In genomic region chr3:54865316-54865715, GRCh38 we compare ENCODE assay signal across 20 cellular contexts.
DNase-seq lines count a peak whose midpoint lies in the region; ATAC-seq, FAIRE-seq and TF ChIP-seq lines count a peak whose summit lies in the region.
"Had no signal": no experiment of that assay in that cellular context is flagged by ENCODE, and none has a peak within 500 bp of the region (broad histone marks: within the 10 kb centered on the region; RNA-seq: fewer than 3 reads in every experiment).

No MANE protein-coding gene starts in this region.

- no peak for FAIRE-seq in HepG2 (lab: Jason Lieb, UNC)
- no peak for FAIRE-seq in RCC 7860 (lab: Jason Lieb, UNC)
- FAIRE-seq: G401.6, GM12892, GM18507 had no signal

- H3K4me3 ChIP-seq in BLaER1 (peak overlapping the region; percentile 13; the same call in 1 of the 2 replicates), IMR-90 (ENCODE audit: insufficient read depth, low read depth, low read length) (no peak overlapping the region), adrenal gland (no peak overlapping the region), parathyroid adenoma (ENCODE audit: low read depth, low read length) (no peak overlapping the region), PC-3 (ENCODE audit: low read length) (no peak overlapping the region), HepG2 (replicated peaks in 1 of 3; ENCODE audit: insufficient read depth in 1 of 3, low read depth in 2 of 3, low read length in 3 of 3) (no peak overlapping the region)
- H3K4me3 ChIP-seq: GM23248, HAP-1 had no signal

- BruUV-seq in IMR-90 (replicated peaks; lab: Mats Ljungman, UMichigan) (no TSS peak), PC-3 (replicated peaks; lab: Mats Ljungman, UMichigan) (no TSS peak), HepG2 (replicated peaks; lab: Mats Ljungman, UMichigan) (no TSS peak)

- TF ChIP-seq RAD21 in IMR-90 (IDR thresholded peaks at IDR 0.05; ENCODE audit: low read length) (no peak), HepG2 (CRISPR knock-in tag; IDR thresholded peaks at IDR 0.05) (no peak)

- ATAC-seq in IMR-90 (ENCODE audit: low read depth): no peak
- no peak for ATAC-seq in PC-3
- ATAC-seq in HepG2: no peak

- H3K36me3 ChIP-seq in BLaER1 (no peaks in the 10 kb centered on the region), IMR-90 (ENCODE audit: control insufficient read depth, insufficient read depth, low read length) (no peaks in the 10 kb centered on the region), adrenal gland (replicated peaks in 1 of 2) (no peaks in the 10 kb centered on the region), parathyroid adenoma (ENCODE audit: control insufficient read depth, insufficient read depth, low read length) (no peaks in the 10 kb centered on the region), PC-3 (ENCODE audit: low read depth, low read length) (no peaks in the 10 kb centered on the region), HepG2 (replicated peaks in 1 of 2; ENCODE audit: control insufficient read depth in 1 of 2, insufficient read depth in 2 of 2, low read length in 2 of 2) (no peaks in the 10 kb centered on the region)
- H3K36me3 ChIP-seq: HAP-1 had no signal

- H4K8ac ChIP-seq in IMR-90 (ENCODE audit: low read depth in 2 of 2, low read length in 2 of 2): no peak overlapping the region

- H2BK5ac ChIP-seq in IMR-90 (ENCODE audit: low read depth, low read length, poor library complexity, severe bottlenecking): no peak overlapping the region

- no peak overlapping the region for H3K4ac ChIP-seq in IMR-90 (ENCODE audit: low read depth, low read length)

- no peak overlapping the region for H3K56ac ChIP-seq in IMR-90 (ENCODE audit: extremely low read depth, insufficient read depth, low read length)

- no peaks in the 10 kb centered on the region for H3K27me3 ChIP-seq in BLaER1
- no peaks in the 10 kb centered on the region for H3K27me3 ChIP-seq in IMR-90 (ENCODE audit: control insufficient read depth, insufficient read depth, low read length)
- no peaks in the 10 kb centered on the region for H3K27me3 ChIP-seq in adrenal gland
- H3K27me3 ChIP-seq in parathyroid adenoma (ENCODE audit: control insufficient read depth, insufficient read depth, low read length): no peaks in the 10 kb centered on the region
- no peaks in the 10 kb centered on the region for H3K27me3 ChIP-seq in PC-3 (ENCODE audit: low read length)
- H3K27me3 ChIP-seq in HepG2 (ENCODE audit: control insufficient read depth in 1 of 2, insufficient read depth in 2 of 2, low read length in 2 of 2): peaks cover 1 to 8% of the 10 kb centered on the region in 2 experiments; a peak in 2 of 5 replicates

- peaks cover 54% of the 10 kb centered on the region for H3K4me1 ChIP-seq in BLaER1
- no peaks in the 10 kb centered on the region for H3K4me1 ChIP-seq in IMR-90 (ENCODE audit: control insufficient read depth, insufficient read depth, low read length)
- H3K4me1 ChIP-seq in adrenal gland (replicated peaks in 1 of 2): peaks cover 18 to 29% of the 10 kb centered on the region in 2 donors
- peaks cover 52% of the 10 kb centered on the region for H3K4me1 ChIP-seq in parathyroid adenoma
- no peaks in the 10 kb centered on the region for H3K4me1 ChIP-seq in PC-3 (ENCODE audit: insufficient read depth, low read length)
- H3K4me1 ChIP-seq in HepG2 (ENCODE audit: insufficient read depth, low read length): no peaks in the 10 kb centered on the region
- H3K4me1 ChIP-seq: HAP-1 had no signal

- H3K4me2 ChIP-seq in BLaER1 (peak overlapping the region; percentile 84), IMR-90 (ENCODE audit: low read depth, low read length) (no peak overlapping the region), parathyroid adenoma (ENCODE audit: low read length) (no peak overlapping the region), PC-3 (ENCODE audit: low read length) (no peak overlapping the region), HepG2 (ENCODE audit: low read depth, low read length) (no peak overlapping the region)

- H3K9me3 ChIP-seq in BLaER1: no peaks in the 10 kb centered on the region
- H3K9me3 ChIP-seq in IMR-90 (ENCODE audit: control insufficient read depth, insufficient read depth, low read length): no peaks in the 10 kb centered on the region
- no peaks in the 10 kb centered on the region for H3K9me3 ChIP-seq in adrenal gland (replicated peaks in 1 of 3)
- no peaks in the 10 kb centered on the region for H3K9me3 ChIP-seq in parathyroid adenoma (ENCODE audit: control insufficient read depth, low read length)
- H3K9me3 ChIP-seq in PC-3 (ENCODE audit: low read length): no peaks in the 10 kb centered on the region
- no peaks in the 10 kb centered on the region for H3K9me3 ChIP-seq in HepG2 (ENCODE audit: low read length)
- H3K9me3 ChIP-seq: HAP-1 had no signal

- POLR2A ChIA-PET in IMR-90 (lab: Charles Lee; ENCODE audit: unreplicated experiment) (no interaction called here), PC-3 (lab: Charles Lee; ENCODE audit: unreplicated experiment) (no interaction called here), HepG2 (lab: Yijun Ruan, JAX) (no interaction called here)

- H2AFZ ChIP-seq in IMR-90 (replicated peaks; ENCODE audit: low read length, poor library complexity) (no peak overlapping the region), parathyroid adenoma (peak overlapping the region; percentile 13), PC-3 (ENCODE audit: low read length) (no peak overlapping the region), HepG2 (ENCODE audit: low read length) (no peak overlapping the region)
- H2AFZ ChIP-seq: GM23248 had no signal

- TF ChIP-seq EP300 in HepG2 (IDR thresholded peaks at IDR 0.05; ENCODE audit: low read depth in 2 of 2, low read length in 2 of 2) (no peak), HepG2 (CRISPR knock-in tag; IDR thresholded peaks at IDR 0.05; ENCODE audit: borderline replicate concordance) (no peak)

- H2BK120ac ChIP-seq in IMR-90 (ENCODE audit: low read depth, low read length): no peak overlapping the region

- no peaks in the 10 kb centered on the region for H3K79me1 ChIP-seq in IMR-90 (ENCODE audit: low read depth in 1 of 2, low read length in 2 of 2)

- H4K91ac ChIP-seq in IMR-90 (ENCODE audit: insufficient read depth, low read depth, low read length): no peak overlapping the region; the same call in 1 of the 2 replicates

- no peak overlapping the region for H4K5ac ChIP-seq in IMR-90 (ENCODE audit: low read depth, low read length)

- DNase-seq in IMR-90 (no peak), adrenal gland (peak in 6 of 7 donors; percentile 48 to 71 (median 68)), PC-3 (no peak), HepG2 (ENCODE audit: low spot score) (no peak), RCC 7860 (ENCODE audit: low spot score) (no peak)
- DNase-seq: 8988T; C1 segment of cervical spinal cord; CD4-positive, CD25-positive, alpha-beta regulatory T cell; CD8-positive, alpha-beta memory T cell; COR-L47; DMS 273 treated with DMSO at 0.1 percent for 48 hours; DMS53; DND-41; GM23248 had no signal

- peaks cover 10% of the 10 kb centered on the region; the same call in 1 of the 2 replicates for H3K9me1 ChIP-seq in IMR-90 (ENCODE audit: insufficient read depth, low read length)

- no peak overlapping the region for H2AK5ac ChIP-seq in IMR-90 (ENCODE audit: low read depth, low read length)

- H2BK20ac ChIP-seq in IMR-90 (ENCODE audit: low read depth, low read length): no peak overlapping the region

- H3K79me2 ChIP-seq in parathyroid adenoma (no peaks in the 10 kb centered on the region), PC-3 (ENCODE audit: low read length) (no peaks in the 10 kb centered on the region), HepG2 (ENCODE audit: insufficient read depth, low read length) (no peaks in the 10 kb centered on the region)

- TF ChIP-seq POLR2A in IMR-90 (IDR thresholded peaks at IDR 0.05; ENCODE audit: low read depth, low read length): no peak
- no peak for TF ChIP-seq POLR2A in adrenal gland (IDR thresholded peaks at IDR 0.05)
- TF ChIP-seq POLR2A in HepG2 (IDR thresholded peaks at IDR 0.05; ENCODE audit: insufficient read depth in 1 of 2, low read depth in 2 of 2, low read length in 2 of 2): no peak

- H3K14ac ChIP-seq in IMR-90 (replicated peaks; ENCODE audit: low read depth, low read length): no peak overlapping the region

- no peak overlapping the region for H3K18ac ChIP-seq in IMR-90 (ENCODE audit: low read depth, low read length)

- H3F3A ChIP-seq in PC-3 (ENCODE audit: low read length, unreplicated experiment): no peaks in the 10 kb centered on the region

- H3K27ac ChIP-seq in BLaER1 (peak overlapping the region; percentile 76), IMR-90 (ENCODE audit: insufficient read depth, low read length) (no peak overlapping the region), adrenal gland (peak overlapping the region in 1 of 5 donors; percentile 27), parathyroid adenoma (peak overlapping the region; percentile 91), PC-3 (ENCODE audit: low read length) (no peak overlapping the region), HepG2 (ENCODE audit: extremely low read length, insufficient read depth, low read length) (no peak overlapping the region)
- H3K27ac ChIP-seq: GM23248 had no signal

- intact Hi-C loops in IMR-90 (cut with micrococcal nuclease): no loop called here
- intact Hi-C loops in adrenal gland (cut with DNase I): loop anchor here in 1 of 2 donors (10.0 kb wide), 1 partner anchor 329 kb away; no protein-coding TSS in a partner anchor
- intact Hi-C loops in PC-3 (cut with micrococcal nuclease): no loop called here
- intact Hi-C loops in HepG2 (cut with micrococcal nuclease; ENCODE audit: unreplicated experiment): no loop called here

- H4K20me1 ChIP-seq in BLaER1 (no peaks in the 10 kb centered on the region), IMR-90 (ENCODE audit: insufficient read depth, low read length) (no peaks in the 10 kb centered on the region), PC-3 (ENCODE audit: low read length) (no peaks in the 10 kb centered on the region), HepG2 (ENCODE audit: insufficient read depth, low read length) (no peaks in the 10 kb centered on the region)

- H3K23ac ChIP-seq in IMR-90 (ENCODE audit: low read depth, low read length): no peak overlapping the region

- no peak overlapping the region for H2AK9ac ChIP-seq in IMR-90 (replicated peaks; ENCODE audit: low read depth, low read length, poor library complexity)

- 80% methylated on average over 1 of the region's 4 CpGs; no CpG with 5 or more reads in 1 of the 2 experiments for WGBS in IMR-90 (ENCODE audit: extremely low coverage in 2 of 2, insufficient read length in 1 of 2), 2 experiments
- 43 to 49% (median 45%) methylated on average over 3 to 4 of the region's 4 CpGs for WGBS in adrenal gland, 4 donors
- WGBS in HepG2 (ENCODE audit: low lambda C conversion rate): 0% methylated on average over 3 of the region's 4 CpGs

- TF ChIP-seq CTCF in IMR-90 (conservative IDR thresholded peaks at IDR 0.05; ENCODE audit: low read depth, low read length) (no peak), adrenal gland (IDR thresholded peaks at IDR 0.05) (no peak), parathyroid adenoma (IDR thresholded peaks at IDR 0.05) (no peak), PC-3 (conservative IDR thresholded peaks at IDR 0.05; ENCODE audit: low read depth, low read length) (no peak), HepG2 (CRISPR knock-in tag; IDR thresholded peaks at IDR 0.05) (no peak)

- H3K9me2 ChIP-seq in PC-3 (replicated peaks; ENCODE audit: low read length): no peaks in the 10 kb centered on the region

- dilution Hi-C loops in IMR-90 (cut with HindIII; ENCODE audit: low sequenced_read_pairs, unreplicated experiment): no loop called here

- no peak overlapping the region for H3K9ac ChIP-seq in BLaER1
- no peak overlapping the region for H3K9ac ChIP-seq in IMR-90 (ENCODE audit: low read depth, low read length)
- H3K9ac ChIP-seq in parathyroid adenoma: no peak overlapping the region
- no peak overlapping the region for H3K9ac ChIP-seq in PC-3 (ENCODE audit: low read length)
- no peak overlapping the region for H3K9ac ChIP-seq in HepG2 (ENCODE audit: insufficient read depth, low read depth, low read length)
- H3K9ac ChIP-seq: GM23248 had no signal

- H2BK15ac ChIP-seq in IMR-90 (ENCODE audit: low read depth, low read length): peak overlapping the region; percentile 8; the same call in 2 of the 3 replicates

- CTCF ChIA-PET in IMR-90 (lab: Yijun Ruan, JAX): no interaction called here
- CTCF ChIA-PET in PC-3 (lab: Charles Lee): no interaction called here
- CTCF ChIA-PET in HepG2 (lab: Yijun Ruan, JAX; ENCODE audit: low intra/inter-chr PET ratio, low total read pairs): no interaction called here

- in situ Hi-C loops in IMR-90 (cut with MboI; ENCODE audit: low sequenced_read_pairs) (loop anchor here (5.0 to 25.0 kb wide), 3 partner anchors 77 to 859 kb away; no protein-coding TSS in a partner anchor), HepG2 (cut with HindIII; ENCODE audit: extremely low pct_ligation_motif_present, low pct_unique_long_range_greater_than_20kb) (loop anchor here (25.0 kb wide), 3 partner anchors 872 to 1397 kb away; no protein-coding TSS in a partner anchor)

Comparison
In these comparisons a context has a peak if more than half of its experiments do, and no peak if none do; other contexts are left out.
1. H3K27ac ChIP-seq: peak in BLaER1 (single experiment) and parathyroid adenoma (single experiment); none in IMR-90 (single experiment), PC-3 (single experiment) and HepG2 (single experiment).
2. DNase-seq: peak in adrenal gland (6 of 7); none in IMR-90 (single experiment), PC-3 (single experiment), HepG2 (single experiment) and RCC 7860 (single experiment).